ENCODE assay signal across 1 cellular context in genomic region chr3:57083266-57083995, GRCh38.
TF ChIP-seq lines count a peak whose summit lies in the region.

No MANE protein-coding gene starts in this region.

TF ChIP-seq in HepG2, 621 proteins besides CTCF, POLR2A, EP300 and RAD21:
- TF ChIP-seq, protein P1, sequence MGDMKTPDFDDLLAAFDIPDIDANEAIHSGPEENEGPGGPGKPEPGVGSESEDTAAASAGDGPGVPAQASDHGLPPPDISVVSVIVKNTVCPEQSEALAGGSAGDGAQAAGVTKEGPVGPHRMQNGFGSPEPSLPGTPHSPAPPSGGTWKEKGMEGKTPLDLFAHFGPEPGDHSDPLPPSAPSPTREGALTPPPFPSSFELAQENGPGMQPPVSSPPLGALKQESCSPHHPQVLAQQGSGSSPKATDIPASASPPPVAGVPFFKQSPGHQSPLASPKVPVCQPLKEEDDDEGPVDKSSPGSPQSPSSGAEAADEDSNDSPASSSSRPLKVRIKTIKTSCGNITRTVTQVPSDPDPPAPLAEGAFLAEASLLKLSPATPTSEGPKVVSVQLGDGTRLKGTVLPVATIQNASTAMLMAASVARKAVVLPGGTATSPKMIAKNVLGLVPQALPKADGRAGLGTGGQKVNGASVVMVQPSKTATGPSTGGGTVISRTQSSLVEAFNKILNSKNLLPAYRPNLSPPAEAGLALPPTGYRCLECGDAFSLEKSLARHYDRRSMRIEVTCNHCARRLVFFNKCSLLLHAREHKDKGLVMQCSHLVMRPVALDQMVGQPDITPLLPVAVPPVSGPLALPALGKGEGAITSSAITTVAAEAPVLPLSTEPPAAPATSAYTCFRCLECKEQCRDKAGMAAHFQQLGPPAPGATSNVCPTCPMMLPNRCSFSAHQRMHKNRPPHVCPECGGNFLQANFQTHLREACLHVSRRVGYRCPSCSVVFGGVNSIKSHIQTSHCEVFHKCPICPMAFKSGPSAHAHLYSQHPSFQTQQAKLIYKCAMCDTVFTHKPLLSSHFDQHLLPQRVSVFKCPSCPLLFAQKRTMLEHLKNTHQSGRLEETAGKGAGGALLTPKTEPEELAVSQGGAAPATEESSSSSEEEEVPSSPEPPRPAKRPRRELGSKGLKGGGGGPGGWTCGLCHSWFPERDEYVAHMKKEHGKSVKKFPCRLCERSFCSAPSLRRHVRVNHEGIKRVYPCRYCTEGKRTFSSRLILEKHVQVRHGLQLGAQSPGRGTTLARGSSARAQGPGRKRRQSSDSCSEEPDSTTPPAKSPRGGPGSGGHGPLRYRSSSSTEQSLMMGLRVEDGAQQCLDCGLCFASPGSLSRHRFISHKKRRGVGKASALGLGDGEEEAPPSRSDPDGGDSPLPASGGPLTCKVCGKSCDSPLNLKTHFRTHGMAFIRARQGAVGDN (CRISPR knock-in tag; IDR thresholded peaks at IDR 0.05): peak; percentile 47
- peak; percentile 71 for TF ChIP-seq FOSL2 (CRISPR knock-in tag; IDR thresholded peaks at IDR 0.05)
